In genomic region chr3:66093981-66094380, GRCh38 we compare ENCODE assay signal across 24 cellular contexts. TPM values are rescaled to one million over a fixed set of nuclear protein-coding genes. Genes with fewer than 3 reads are reported as not detected.
"Had no signal": no experiment of that assay in that cellular context is flagged by ENCODE, and none has a peak within 500 bp of the region (broad histone marks: within the 10 kb centered on the region; RNA-seq: fewer than 3 reads in every experiment).

No MANE protein-coding gene starts in this region.

- H3K36me3 Mint-ChIP-seq: activated CD4-positive, alpha-beta memory T cell treated with anti-CD3 and anti-CD28 coated beads for 36 hours; activated naive CD8-positive, alpha-beta T cell treated with anti-CD3 and anti-CD28 coated beads, Interleukin-2, amount 10 ng/mL, durations not matched to agents 7 days and 5 days had no signal

- H3K27me3 Mint-ChIP-seq: activated CD4-positive, alpha-beta T cell treated with anti-CD3 and anti-CD28 coated beads, Interleukin-2, amount 10 ng/mL, durations not matched to agents 7 days and 5 days; dendritic cell treated with granulocyte-macrophage colony-stimulating factor and Interleukin-4, amounts not matched to agents 40 ng/mL and 50 ng/mL, for 4 days had no signal

- H3K4me1 Mint-ChIP-seq: activated B cell treated with CpG ODN at 0.5 μM for 24 hours; activated CD4-positive, alpha-beta T cell treated with anti-CD3 and anti-CD28 coated beads, Interleukin-2, amount 10 ng/mL, durations not matched to agents 7 days and 5 days; activated naive CD8-positive, alpha-beta T cell treated with anti-CD3 and anti-CD28 coated beads, Interleukin-2, amount 10 ng/mL, durations not matched to agents 7 days and 5 days; activated T-helper 17 cell treated with anti-CD3 and anti-CD28 coated beads, Interleukin-2, amount 50 U/mL, for 72 hours had no signal

- ATAC-seq: activated T-cell treated with anti-CD3 and anti-CD28 coated beads, Interleukin-2, amount 50 U/mL, for 4 hours; activated T-helper 17 cell treated with anti-CD3 and anti-CD28 coated beads, Interleukin-2, amount 50 U/mL, for 72 hours had no signal

- H3K9me3 Mint-ChIP-seq: activated B cell treated with CpG ODN at 0.5 μM for 24 hours; activated CD4-positive, alpha-beta T cell treated with anti-CD3 and anti-CD28 coated beads, Interleukin-2, amount 10 ng/mL, durations not matched to agents 7 days and 5 days; activated naive CD8-positive, alpha-beta T cell treated with anti-CD3 and anti-CD28 coated beads, Interleukin-2, amount 10 ng/mL, durations not matched to agents 7 days and 5 days; activated T-cell treated with anti-CD3 and anti-CD28 coated beads, Interleukin-2, amount 50 U/mL, for 4 hours; activated T-helper 17 cell treated with anti-CD3 and anti-CD28 coated beads, Interleukin-2, amount 50 U/mL, for 72 hours had no signal

- DNase-seq: activated B cell treated with CpG ODN at 0.5 μM for 24 hours; activated CD4-positive, alpha-beta memory T cell treated with anti-CD3 and anti-CD28 coated beads for 36 hours; activated CD4-positive, alpha-beta T cell treated with anti-CD3 and anti-CD28 coated beads, Interleukin-2, amount 10 ng/mL, durations not matched to agents 7 days and 5 days; activated CD8-positive, alpha-beta memory T cell treated with anti-CD3 and anti-CD28 coated beads for 24 hours; activated gamma-delta T cell treated with Interleukin-2 at 50 U/mL for 16 hours; activated naive CD4-positive, alpha-beta T cell treated with anti-CD3 and anti-CD28 coated beads, Interleukin-2, amount 50 U/mL, for 16 hours; activated naive CD8-positive, alpha-beta T cell treated with anti-CD3 and anti-CD28 coated beads, Interleukin-2, amount 10 ng/mL, durations not matched to agents 7 days and 5 days; activated T-cell treated with anti-CD3 and anti-CD28 coated beads, Interleukin-2, amount 50 U/mL, for 4 hours; adrenal gland; anterior cingulate cortex; cerebellar nuclear complex; MM.1S; NCI-H1105 treated with DMSO at 0.1 percent for 48 hours; NCI-H1436 treated with DMSO at 0.1 percent for 48 hours; NCI-H187; NCI-H2081 treated with DMSO at 0.1 percent for 48 hours; NCI-H2227 treated with DMSO at 0.1 percent for 48 hours; NCI-H526; NCI-H82; SIG-M5; T-helper 2 cell; T1000 had no signal

- H3K27ac Mint-ChIP-seq: activated B cell treated with CpG ODN at 0.5 μM for 24 hours; activated CD4-positive, alpha-beta memory T cell treated with anti-CD3 and anti-CD28 coated beads for 36 hours; activated CD4-positive, alpha-beta T cell treated with anti-CD3 and anti-CD28 coated beads, Interleukin-2, amount 10 ng/mL, durations not matched to agents 7 days and 5 days; activated naive CD8-positive, alpha-beta T cell treated with anti-CD3 and anti-CD28 coated beads, Interleukin-2, amount 10 ng/mL, durations not matched to agents 7 days and 5 days; activated T-helper 17 cell treated with anti-CD3 and anti-CD28 coated beads, Interleukin-2, amount 50 U/mL, for 72 hours; dendritic cell treated with granulocyte-macrophage colony-stimulating factor and Interleukin-4, amounts not matched to agents 40 ng/mL and 50 ng/mL, for 4 days had no signal

- H3K4me3 Mint-ChIP-seq: activated B cell treated with CpG ODN at 0.5 μM for 24 hours; activated CD4-positive, alpha-beta memory T cell treated with anti-CD3 and anti-CD28 coated beads for 36 hours; activated CD4-positive, alpha-beta T cell treated with anti-CD3 and anti-CD28 coated beads, Interleukin-2, amount 10 ng/mL, durations not matched to agents 7 days and 5 days; activated naive CD8-positive, alpha-beta T cell treated with anti-CD3 and anti-CD28 coated beads, Interleukin-2, amount 10 ng/mL, durations not matched to agents 7 days and 5 days; activated T-cell treated with anti-CD3 and anti-CD28 coated beads, Interleukin-2, amount 50 U/mL, for 4 hours; activated T-helper 17 cell treated with anti-CD3 and anti-CD28 coated beads, Interleukin-2, amount 50 U/mL, for 72 hours; dendritic cell treated with granulocyte-macrophage colony-stimulating factor and Interleukin-4, amounts not matched to agents 40 ng/mL and 50 ng/mL, for 4 days had no signal

RNA-seq across cellular contexts. Expression of gene MAGI1, which starts 55.3 kb away (rescaled TPM):
- total RNA-seq: activated B cell treated with CpG ODN at 0.5 μM for 24 hours; activated naive CD8-positive, alpha-beta T cell treated with anti-CD3 and anti-CD28 coated beads, Interleukin-2, amount 10 ng/mL, durations not matched to agents 7 days and 5 days had no signal
